1 cellular context compared by ENCODE assay signal in the genomic region with DNA sequence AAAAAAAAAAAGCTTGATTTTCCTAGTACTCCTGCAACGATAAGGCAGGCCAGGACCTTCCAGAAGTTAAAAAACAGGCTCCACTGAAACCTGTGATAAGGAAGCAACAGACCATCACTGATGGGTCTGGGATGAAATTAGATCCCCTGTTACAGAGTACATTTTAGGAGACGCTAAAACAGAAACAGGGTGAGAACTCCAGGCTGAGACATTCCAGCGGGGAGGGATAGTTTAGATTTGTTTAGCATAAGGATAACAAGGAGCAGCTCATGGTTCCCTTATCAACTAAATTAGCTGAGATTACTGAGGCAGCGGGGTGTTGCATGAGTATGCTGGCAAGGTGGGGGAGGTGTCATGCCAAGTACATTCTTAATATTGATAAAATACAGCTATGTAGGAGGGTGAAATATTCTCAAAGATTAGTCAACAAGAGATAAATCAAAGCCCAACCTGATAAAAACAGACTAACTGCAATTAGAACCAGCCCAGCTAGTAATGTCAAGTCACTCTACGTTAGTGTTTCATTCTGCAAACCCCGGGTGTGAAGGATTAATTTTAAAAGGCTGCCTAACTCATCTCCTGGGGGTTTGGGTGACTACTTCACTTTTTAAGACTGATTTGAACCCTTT.
TF ChIP-seq lines count a peak whose summit lies in the region.

No MANE protein-coding gene starts in this region.

TF ChIP-seq in A549, 52 proteins besides CTCF, POLR2A, EP300 and RAD21 (continued from another document):
- TF ChIP-seq, protein P1, sequence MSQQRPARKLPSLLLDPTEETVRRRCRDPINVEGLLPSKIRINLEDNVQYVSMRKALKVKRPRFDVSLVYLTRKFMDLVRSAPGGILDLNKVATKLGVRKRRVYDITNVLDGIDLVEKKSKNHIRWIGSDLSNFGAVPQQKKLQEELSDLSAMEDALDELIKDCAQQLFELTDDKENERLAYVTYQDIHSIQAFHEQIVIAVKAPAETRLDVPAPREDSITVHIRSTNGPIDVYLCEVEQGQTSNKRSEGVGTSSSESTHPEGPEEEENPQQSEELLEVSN (IDR thresholded peaks at IDR 0.05; ENCODE audit: borderline replicate concordance, low read depth) = no peak
- TF ChIP-seq, protein P2, sequence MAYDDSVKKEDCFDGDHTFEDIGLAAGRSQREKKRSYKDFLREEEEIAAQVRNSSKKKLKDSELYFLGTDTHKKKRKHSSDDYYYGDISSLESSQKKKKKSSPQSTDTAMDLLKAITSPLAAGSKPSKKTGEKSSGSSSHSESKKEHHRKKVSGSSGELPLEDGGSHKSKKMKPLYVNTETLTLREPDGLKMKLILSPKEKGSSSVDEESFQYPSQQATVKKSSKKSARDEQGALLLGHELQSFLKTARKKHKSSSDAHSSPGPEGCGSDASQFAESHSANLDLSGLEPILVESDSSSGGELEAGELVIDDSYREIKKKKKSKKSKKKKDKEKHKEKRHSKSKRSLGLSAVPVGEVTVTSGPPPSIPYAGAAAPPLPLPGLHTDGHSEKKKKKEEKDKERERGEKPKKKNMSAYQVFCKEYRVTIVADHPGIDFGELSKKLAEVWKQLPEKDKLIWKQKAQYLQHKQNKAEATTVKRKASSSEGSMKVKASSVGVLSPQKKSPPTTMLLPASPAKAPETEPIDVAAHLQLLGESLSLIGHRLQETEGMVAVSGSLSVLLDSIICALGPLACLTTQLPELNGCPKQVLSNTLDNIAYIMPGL (CRISPR knock-in tag; IDR thresholded peaks at IDR 0.05; ENCODE audit: borderline replicate concordance) = no peak
- TF ChIP-seq, protein P3, sequence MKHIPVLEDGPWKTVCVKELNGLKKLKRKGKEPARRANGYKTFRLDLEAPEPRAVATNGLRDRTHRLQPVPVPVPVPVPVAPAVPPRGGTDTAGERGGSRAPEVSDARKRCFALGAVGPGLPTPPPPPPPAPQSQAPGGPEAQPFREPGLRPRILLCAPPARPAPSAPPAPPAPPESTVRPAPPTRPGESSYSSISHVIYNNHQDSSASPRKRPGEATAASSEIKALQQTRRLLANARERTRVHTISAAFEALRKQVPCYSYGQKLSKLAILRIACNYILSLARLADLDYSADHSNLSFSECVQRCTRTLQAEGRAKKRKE (CRISPR knock-in tag; IDR thresholded peaks at IDR 0.05; ENCODE audit: low read depth) = no peak
